8 cellular contexts compared by ENCODE assay signal in the genomic region with DNA sequence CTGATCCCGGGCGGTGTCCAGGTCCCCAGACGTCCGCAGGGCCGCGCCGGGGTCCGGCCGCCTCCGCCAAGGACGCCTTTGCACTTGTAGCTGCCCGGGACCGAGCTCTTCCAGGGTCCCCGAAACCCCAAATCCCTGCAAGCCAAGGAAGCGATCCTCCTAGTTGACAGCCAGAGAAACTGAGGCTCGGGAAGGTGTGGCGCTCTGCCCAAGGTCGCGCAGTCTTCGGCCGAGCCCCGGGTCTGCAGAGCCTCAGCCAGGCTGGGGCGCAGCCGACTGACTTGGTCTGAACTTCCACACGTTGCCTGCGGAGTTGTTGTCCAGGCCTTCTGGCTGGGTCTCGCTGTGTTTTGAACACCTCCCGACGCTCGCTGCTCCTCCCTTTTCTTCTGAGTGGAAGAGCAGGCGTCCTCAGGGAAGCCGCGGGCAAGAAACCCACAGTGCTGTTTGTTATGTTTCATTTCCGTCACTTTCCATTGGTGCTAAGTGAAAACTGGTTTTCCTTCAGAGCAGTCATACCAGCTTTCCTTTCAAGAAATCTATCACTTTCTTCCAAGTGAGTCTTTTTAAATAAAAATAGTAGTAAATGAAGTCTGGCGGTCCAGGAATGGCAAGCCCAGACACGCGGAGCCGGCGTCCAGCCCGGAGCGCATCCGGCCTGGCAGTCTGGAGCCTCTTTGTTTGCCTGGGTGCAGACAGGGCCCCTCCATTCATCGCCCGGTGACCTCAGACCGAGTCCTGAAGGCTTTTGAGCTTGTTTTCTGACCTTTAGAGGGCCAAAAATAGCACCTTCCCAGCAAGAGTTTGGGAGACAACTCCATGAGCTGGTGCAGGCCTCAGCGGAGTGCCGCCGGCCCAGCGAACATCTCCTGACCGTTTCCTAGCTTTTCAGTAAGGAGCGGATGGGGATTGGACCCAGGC. TPM values are rescaled to one million over a fixed set of nuclear protein-coding genes. Genes with fewer than 3 reads are reported as not detected.
DNase-seq lines count a peak whose midpoint lies in the region; ATAC-seq and TF ChIP-seq lines count a peak whose summit lies in the region.

No MANE protein-coding gene starts in this region.

- H2AFZ ChIP-seq in DND-41 (ENCODE audit: low read depth, low read length) = peak overlapping the region; percentile 72

- no peaks in the 10 kb centered on the region for H3K79me2 ChIP-seq in DND-41 (ENCODE audit: insufficient read depth, low read length)

- H3K9me3 ChIP-seq in DND-41 (ENCODE audit: insufficient read depth, low read length, severe bottlenecking) (no peaks in the 10 kb centered on the region), thyroid gland (no peaks in the 10 kb centered on the region)

- WGBS in thyroid gland, 2 donors = 15 to 27% methylated on average over 29 to 49 of the region's 51 CpGs

- DNase-seq in DND-41 (no peak), Kasumi-1 (lab: John Stamatoyannopoulos, UW) (peak; percentile 40 to 45), erythroblast (lab: John Stamatoyannopoulos, UW) (peak; percentile 73 to 77), mucosa of gallbladder (ENCODE audit: low spot score) (peak; percentile 37), thyroid gland (peak; percentile 52 to 60)
- DNase-seq in activated CD4-positive, alpha-beta T cell treated with anti-CD3 and anti-CD28 coated beads, Interleukin-2, amount 10 ng/mL, durations not matched to agents 7 days and 5 days = peak; percentile 29

- ATAC-seq in DND-41 (ENCODE audit: insufficient read depth, low read depth) (no peak), GM21447 (IDR thresholded peaks at IDR 0.05; ENCODE audit: unreplicated experiment) (peak; percentile 38), HG02798 (IDR thresholded peaks at IDR 0.05; ENCODE audit: poor library complexity, unreplicated experiment) (no peak)

- H3K27me3 ChIP-seq in DND-41 (ENCODE audit: insufficient read depth, low read length, poor library complexity) (no peaks in the 10 kb centered on the region), thyroid gland (no peaks in the 10 kb centered on the region)

- peaks cover 2% of the 10 kb centered on the region for H3K27me3 Mint-ChIP-seq in activated CD4-positive, alpha-beta T cell treated with anti-CD3 and anti-CD28 coated beads, Interleukin-2, amount 10 ng/mL, durations not matched to agents 7 days and 5 days

- no peaks in the 10 kb centered on the region for H3K36me3 Mint-ChIP-seq in activated CD4-positive, alpha-beta T cell treated with anti-CD3 and anti-CD28 coated beads, Interleukin-2, amount 10 ng/mL, durations not matched to agents 7 days and 5 days (ENCODE audit: low read depth)

- H4K20me1 ChIP-seq in DND-41 (ENCODE audit: insufficient read depth, low read length) = no peaks in the 10 kb centered on the region; the same call in 1 of the 2 replicates

- peak overlapping the region; percentile 55 to 66; a peak in 3 of 4 replicates for H3K4me3 ChIP-seq in DND-41 (ENCODE audit: low read depth in 1 of 2, low read length in 2 of 2)
- H3K4me3 ChIP-seq in thyroid gland (replicated peaks in 1 of 3) = peak overlapping the region; percentile 73 to 95 (median 93)

- peaks cover 13% of the 10 kb centered on the region for H3K4me1 Mint-ChIP-seq in activated CD4-positive, alpha-beta T cell treated with anti-CD3 and anti-CD28 coated beads, Interleukin-2, amount 10 ng/mL, durations not matched to agents 7 days and 5 days

- H3K36me3 ChIP-seq in DND-41 (ENCODE audit: insufficient read depth, low read length) = no peaks in the 10 kb centered on the region
- H3K36me3 ChIP-seq in thyroid gland = no peaks in the 10 kb centered on the region

- TF ChIP-seq POLR2A in erythroblast (IDR thresholded peaks at IDR 0.05; ENCODE audit: low read length) (peak; percentile 17), thyroid gland (IDR thresholded peaks at IDR 0.05) (peak in 1 of 2 donors; percentile 1)

- intact Hi-C loops in thyroid gland (cut with DNase I) = no loop called here

- H3K4me1 ChIP-seq in DND-41 (ENCODE audit: insufficient read depth, low read length) (peaks cover 22% of the 10 kb centered on the region), thyroid gland (peaks cover 12 to 14% of the 10 kb centered on the region in 2 donors)

- peak overlapping the region; percentile 82 for H3K4me3 Mint-ChIP-seq in activated CD4-positive, alpha-beta T cell treated with anti-CD3 and anti-CD28 coated beads, Interleukin-2, amount 10 ng/mL, durations not matched to agents 7 days and 5 days

- no peaks in the 10 kb centered on the region for H3K9me3 Mint-ChIP-seq in activated CD4-positive, alpha-beta T cell treated with anti-CD3 and anti-CD28 coated beads, Interleukin-2, amount 10 ng/mL, durations not matched to agents 7 days and 5 days

- H3K27ac Mint-ChIP-seq in activated CD4-positive, alpha-beta T cell treated with anti-CD3 and anti-CD28 coated beads, Interleukin-2, amount 10 ng/mL, durations not matched to agents 7 days and 5 days = peak overlapping the region; percentile 73

- H3K27ac ChIP-seq in DND-41 (ENCODE audit: low read length) (no peak overlapping the region; the same call in 1 of the 2 replicates), thyroid gland (peak overlapping the region; percentile 39 to 52 (median 51))

- peak overlapping the region; percentile 78 for H3K9ac ChIP-seq in DND-41 (ENCODE audit: low read depth, low read length)

- H3K4me2 ChIP-seq in DND-41 (ENCODE audit: insufficient read depth, low read length) = peak overlapping the region; percentile 91

- no peak for TF ChIP-seq CTCF in DND-41 (IDR thresholded peaks at IDR 0.05; ENCODE audit: borderline replicate concordance, extremely low read depth, low read length, poor library complexity, severe bottlenecking)
- no peak for TF ChIP-seq CTCF in thyroid gland (IDR thresholded peaks at IDR 0.05)

- CTCF ChIA-PET in activated CD4-positive, alpha-beta T cell treated with anti-CD3 and anti-CD28 coated beads, Interleukin-2, amount 10 ng/mL, durations not matched to agents 7 days and 5 days (lab: Charles Lee) = interaction anchor here (0.6 to 1.6 kb wide), 4 partner anchors 14 to 1148 kb away, joined by 3 to 4 read pairs (median 3); partner anchors contain the start of genes AURKA and CSTF1

- POLR2A ChIA-PET in activated CD4-positive, alpha-beta T cell treated with anti-CD3 and anti-CD28 coated beads, Interleukin-2, amount 10 ng/mL, durations not matched to agents 7 days and 5 days (lab: Charles Lee) = interaction anchor here (0.6 kb wide), 1 partner anchor 353 kb away, joined by 3 read pairs; no protein-coding TSS in a partner anchor

RNA-seq across cellular contexts. Expression of gene FAM210B, which starts 0.7 kb away (rescaled TPM):
- 1 to 10 TPM; 8.4 to 9.7 TPM for total RNA-seq in activated CD4-positive, alpha-beta T cell treated with anti-CD3 and anti-CD28 coated beads, Interleukin-2, amount 10 ng/mL, durations not matched to agents 7 days and 5 days
- total RNA-seq in mucosa of gallbladder (72.9 TPM), thyroid gland (10 to 100 TPM; 30.8 to 41.5 (median 38.8) TPM)

RNA-seq across cellular contexts. Expression of gene AURKA, which starts 32.5 kb away (rescaled TPM):
- 10 to 100 TPM; 73.6 to 83.0 TPM for total RNA-seq in activated CD4-positive, alpha-beta T cell treated with anti-CD3 and anti-CD28 coated beads, Interleukin-2, amount 10 ng/mL, durations not matched to agents 7 days and 5 days
- total RNA-seq in mucosa of gallbladder (4.6 TPM), thyroid gland (1 to 10 TPM in 3 of 4 donors, under 1 TPM in 1; 0.83 to 2.4 (median 2.0) TPM)

RNA-seq across cellular contexts. Expression of gene CSTF1, which starts 33.0 kb away (rescaled TPM):
- total RNA-seq in activated CD4-positive, alpha-beta T cell treated with anti-CD3 and anti-CD28 coated beads, Interleukin-2, amount 10 ng/mL, durations not matched to agents 7 days and 5 days = 10 to 100 TPM; 61.8 to 62.4 TPM
- total RNA-seq in mucosa of gallbladder = 24.1 TPM
- total RNA-seq in thyroid gland = 10 to 100 TPM; 26.9 to 36.8 (median 32.6) TPM

RNA-seq across cellular contexts. Expression of gene CASS4, which starts 52.6 kb away (rescaled TPM):
- total RNA-seq in activated CD4-positive, alpha-beta T cell treated with anti-CD3 and anti-CD28 coated beads, Interleukin-2, amount 10 ng/mL, durations not matched to agents 7 days and 5 days = 1 to 10 TPM; 8.6 to 9.0 TPM
- total RNA-seq in mucosa of gallbladder = 2.0 TPM
- total RNA-seq in thyroid gland = 1 to 10 TPM in 2 of 4 donors, under 1 TPM in 2; 0.22 to 1.6 (median 1.0) TPM

Comparison
In these comparisons a context has a peak if more than half of its experiments do, and no peak if none do; other contexts are left out.
1. RNA of gene AURKA, which starts 32.5 kb away (total RNA-seq): 73.6 to 83.0 TPM in activated CD4-positive, alpha-beta T cell treated with anti-CD3 and anti-CD28 coated beads, Interleukin-2, amount 10 ng/mL, durations not matched to agents 7 days and 5 days; 4.6 TPM in mucosa of gallbladder (single experiment) and 0.83 to 2.4 TPM in thyroid gland; every median in the first group is over 10 times any median in the second.